In genomic region chr17:32814837-32815236, GRCh38 we compare ENCODE assay signal across 22 cellular contexts.
"Had no signal": no experiment of that assay in that cellular context is flagged by ENCODE, and none has a peak within 500 bp of the region (broad histone marks: within the 10 kb centered on the region; RNA-seq: fewer than 3 reads in every experiment).

No MANE protein-coding gene starts in this region.

- H3K4me1 ChIP-seq: right lobe of liver, uterus had no signal

- H3K9me3 ChIP-seq: psoas muscle, right lobe of liver, spleen, suprapubic skin, thyroid gland, upper lobe of left lung, uterus had no signal

- H3K9me3 Mint-ChIP-seq: endodermal cell; nephron; stimulated activated naive B cell treated with anti-CD40 and anti-IgM and Interleukin-4, amounts not matched to agents 10 μg/mL and 1 μg/mL and 100 μg/mL, for 72 hours had no signal

- H3K36me3 Mint-ChIP-seq: naive B cell; stimulated activated naive B cell treated with anti-CD40 and anti-IgM and Interleukin-4, amounts not matched to agents 10 μg/mL and 1 μg/mL and 100 μg/mL, for 72 hours had no signal

- H3K27me3 ChIP-seq: right lobe of liver, spleen, suprapubic skin, thyroid gland, upper lobe of left lung, uterus had no signal

- H3K4me3 Mint-ChIP-seq: endodermal cell; naive B cell; nephron; stimulated activated naive B cell treated with anti-CD40 and anti-IgM and Interleukin-4, amounts not matched to agents 10 μg/mL and 1 μg/mL and 100 μg/mL, for 72 hours had no signal

- DNase-seq: effector CD4-positive, alpha-beta T cell; endodermal cell; foreskin melanocyte; head of caudate nucleus; hippocampal formation; kidney glomerular epithelial cell; mesendoderm; naive B cell; psoas muscle; retina; right lobe of liver; spleen; stimulated activated CD4-positive, alpha-beta T cell treated with anti-CD3 and anti-CD28 coated beads, Interleukin-15, amount 100 ng/mL, for 24 hours; stimulated activated CD4-positive, alpha-beta T cell treated with anti-CD3 and anti-CD28 coated beads, Interleukin-1b, Interleukin-23, amount 100 ng/mL, for 48 hours; stimulated activated CD4-positive, alpha-beta T cell treated with anti-CD3 and anti-CD28 coated beads, Interleukin-4, amount 100 ng/mL, for 24 hours; stimulated activated naive B cell treated with anti-CD40 and anti-IgM and Interleukin-4, amounts not matched to agents 10 μg/mL and 1 μg/mL and 100 μg/mL, for 72 hours; upper lobe of left lung; uterus had no signal

- H3K4me1 Mint-ChIP-seq: nephron had no signal

- H3K27ac Mint-ChIP-seq: endodermal cell; naive B cell; nephron; stimulated activated naive B cell treated with anti-CD40 and anti-IgM and Interleukin-4, amounts not matched to agents 10 μg/mL and 1 μg/mL and 100 μg/mL, for 72 hours had no signal

- H3K27ac ChIP-seq: psoas muscle, right lobe of liver, spleen, suprapubic skin, thyroid gland, upper lobe of left lung, uterus had no signal

- H3K4me3 ChIP-seq: coronary artery, psoas muscle, right lobe of liver, spleen, suprapubic skin, thyroid gland, upper lobe of left lung, uterus had no signal

- H3K36me3 ChIP-seq: right lobe of liver, spleen, suprapubic skin, thyroid gland, upper lobe of left lung, uterus had no signal
